In genomic region chr5:108728566-108729305, GRCh38 we compare ENCODE assay signal across 8 cellular contexts. TPM values are rescaled to one million over a fixed set of nuclear protein-coding genes. Genes with fewer than 3 reads are reported as not detected.
DNase-seq lines count a peak whose midpoint lies in the region; ATAC-seq and TF ChIP-seq lines count a peak whose summit lies in the region.

No MANE protein-coding gene starts in this region.

- H3K27ac ChIP-seq in RWPE1 (peak overlapping the region; percentile 84), right lobe of liver (peak overlapping the region; percentile 77 to 88 (median 87))

- CTCF ChIA-PET in RWPE1 (lab: Yijun Ruan, JAX), result interaction anchor here (0.6 to 2.1 kb wide), 5 partner anchors 43 to 618 kb away, joined by 4 to 10 read pairs (median 6); no protein-coding TSS in a partner anchor

- in situ Hi-C loops in astrocyte of the cerebellum (cut with HindIII; ENCODE audit: low sequenced_read_pairs), result no loop called here

- WGBS in right lobe of liver (ENCODE audit: insufficient coverage, low coverage, low lambda C conversion rate, missing lambda C conversion rate), result 40% methylated on average over 15 of the region's 15 CpGs

- DNase-seq in RWPE1 (ENCODE audit: low spot score) (no peak), astrocyte of the cerebellum (ENCODE audit: low read depth) (no peak), right lobe of liver (no peak), NCI-H2081 (lab: John Stamatoyannopoulos, UW) (no peak), NCI-H1694 (lab: John Stamatoyannopoulos, UW) (no peak)
- peak; percentile 47 to 52 for DNase-seq in stimulated activated CD8-positive, alpha-beta memory T cell treated with anti-CD3 and anti-CD28 coated beads, Interleukin-7, amount 100 ng/mL, for 4 hours (ENCODE audit: low read depth in 2 of 2)

- H3K36me3 ChIP-seq in right lobe of liver, result no peaks in the 10 kb centered on the region

- peaks cover 0 to 3% (median 0%) of the 10 kb centered on the region in 4 donors for H3K4me1 ChIP-seq in right lobe of liver

- intact Hi-C loops in right lobe of liver (cut with DNase I), result no loop called here

- H3K4me3 ChIP-seq in astrocyte of the cerebellum (ENCODE audit: low read depth, low read length) (peak overlapping the region; percentile 66), right lobe of liver (peak overlapping the region; percentile 71 to 80 (median 78))

- no peak for TF ChIP-seq POLR2A in right lobe of liver (IDR thresholded peaks at IDR 0.05)

- no peaks in the 10 kb centered on the region for H3K9me3 ChIP-seq in right lobe of liver

- ATAC-seq in GM18517 (IDR thresholded peaks at IDR 0.05; ENCODE audit: unreplicated experiment) (peak; percentile 32), HG02798 (IDR thresholded peaks at IDR 0.05; ENCODE audit: poor library complexity, unreplicated experiment) (peak; percentile 29), right lobe of liver (peak; percentile 2 to 12 (median 6))

- H3K27me3 ChIP-seq in right lobe of liver, result no peaks in the 10 kb centered on the region

- POLR2A ChIA-PET in RWPE1 (lab: Yijun Ruan, JAX; ENCODE audit: low non-redundant PET), result interaction anchor here (0.9 to 1.2 kb wide), 2 partner anchors 20 to 145 kb away, joined by 3 to 7 read pairs; partner anchors contain the start of gene FER

- TF ChIP-seq CTCF in RWPE1 (conservative IDR thresholded peaks at IDR 0.05; ENCODE audit: low read depth) (no peak), astrocyte of the cerebellum (IDR thresholded peaks at IDR 0.05; ENCODE audit: low read depth, low read length, missing control alignments) (no peak), right lobe of liver (IDR thresholded peaks at IDR 0.05) (no peak)

RNA-seq across cellular contexts. Expression of gene FER, which starts 19.0 kb away (rescaled TPM):
- 10 to 100 TPM in 1 of 6 experiments, 1 to 10 TPM in 5; 2.6 to 10.9 (median 5.0) TPM for total RNA-seq in right lobe of liver

Comparison
In these comparisons a context has a peak if more than half of its experiments do, and no peak if none do; other contexts are left out.
1. DNase-seq: peak in stimulated activated CD8-positive, alpha-beta memory T cell treated with anti-CD3 and anti-CD28 coated beads, Interleukin-7, amount 100 ng/mL, for 4 hours (2 of 2); none in RWPE1 (single experiment), astrocyte of the cerebellum (single experiment), right lobe of liver (0 of 3), NCI-H2081 (0 of 2) and NCI-H1694 (single experiment).
2. Peak in every context shown above with its lines, with median percentiles within 50 percentile points of each other: ATAC-seq.